7 cellular contexts compared by ENCODE assay signal in genomic region chr18:78827141-78827540, GRCh38.
"Had no signal": no experiment of that assay in that cellular context is flagged by ENCODE, and none has a peak within 500 bp of the region (broad histone marks: within the 10 kb centered on the region; RNA-seq: fewer than 3 reads in every experiment).

No MANE protein-coding gene starts in this region.

- H3K4me3 Mint-ChIP-seq: H9 had no signal

- H3K9ac ChIP-seq: GM23248 had no signal

- H3K4me3 ChIP-seq: GM23248, K562 had no signal

- H3K27ac ChIP-seq: GM23248 had no signal

- H3K27ac Mint-ChIP-seq: H9 had no signal

- DNase-seq: GM23248, GOT3, H9, HCEC 1CT, IMR-90, KG1 had no signal

- ATAC-seq: K562 had no signal

- H2AFZ ChIP-seq: GM23248 had no signal
